Comparison of ENCODE assay signal across 8 cellular contexts in genomic region chr1:114758251-114758832, GRCh38. TPM values are rescaled to one million over a fixed set of nuclear protein-coding genes. Genes with fewer than 3 reads are reported as not detected.
DNase-seq lines count a peak whose midpoint lies in the region; TF ChIP-seq lines count a peak whose summit lies in the region.

No MANE protein-coding gene starts in this region.

- no peaks in the 10 kb centered on the region for H3K27me3 ChIP-seq in thyroid gland

- no peaks in the 10 kb centered on the region for H3K36me3 ChIP-seq in thyroid gland

- H3K4me1 ChIP-seq in thyroid gland, result peaks cover 18 to 43% of the 10 kb centered on the region in 2 donors

- intact Hi-C loops in activated T-helper 2 cell treated with anti-CD3 and anti-CD28 coated beads, Interferon-gamma antibody, Interleukin-2, Interleukin-4, amounts not matched to agents 10 μg/mL and 5 μg/mL and 100 μg/mL, durations not matched to agents 14 hours and 24 hours and 36 hours (cut with micrococcal nuclease), result loop anchor here (1.0 to 2.0 kb wide), 2 partner anchors 22 to 828 kb away; partner anchors contain the start of gene SIKE1
- intact Hi-C loops in thyroid gland (cut with DNase I), result loop anchor here (5.0 kb wide), 1 partner anchor 176 kb away; the partner anchor contains the start of gene BCAS2

- peaks cover 50% of the 10 kb centered on the region for H3K4me1 Mint-ChIP-seq in activated T-helper 2 cell treated with anti-CD3 and anti-CD28 coated beads, Interferon-gamma antibody, Interleukin-2, Interleukin-4, amounts not matched to agents 10 μg/mL and 5 μg/mL and 100 μg/mL, durations not matched to agents 14 hours and 24 hours and 36 hours (ENCODE audit: low read depth)

- TF ChIP-seq POLR2A in thyroid gland (IDR thresholded peaks at IDR 0.05), result no peak

- peak overlapping the region; percentile 97 to 100 (median 98) for H3K27ac ChIP-seq in thyroid gland

- TF ChIP-seq CTCF in HFF-Myc (IDR thresholded peaks at IDR 0.05; ENCODE audit: low read depth, low read length, missing control alignments) (no peak), thyroid gland (IDR thresholded peaks at IDR 0.05) (no peak)

- DNase-seq in AG20443 (ENCODE audit: low spot score) (peak; percentile 19), HFF-Myc (ENCODE audit: extremely low read depth, low read depth) (peak; percentile 6), kidney tubule cell (ENCODE audit: low spot score) (peak; percentile 63), thyroid gland (no peak), T-helper 9 cell (no peak)
- no peak for DNase-seq in activated T-helper 2 cell treated with anti-CD3 and anti-CD28 coated beads, Interferon-gamma antibody, Interleukin-2, Interleukin-4, amounts not matched to agents 10 μg/mL and 5 μg/mL and 100 μg/mL, durations not matched to agents 14 hours and 24 hours and 36 hours (ENCODE audit: low spot score)
- DNase-seq in stimulated activated CD4-positive, alpha-beta T cell treated with anti-CD3 and anti-CD28 coated beads, Interleukin-15, amount 100 ng/mL, for 24 hours, result no peak
- DNase-seq in activated CD8-positive, alpha-beta memory T cell treated with anti-CD3 and anti-CD28 coated beads, Interleukin-2, amount 50 U/mL, for 4 hours, result no peak

- H3K27me3 Mint-ChIP-seq in activated T-helper 2 cell treated with anti-CD3 and anti-CD28 coated beads, Interferon-gamma antibody, Interleukin-2, Interleukin-4, amounts not matched to agents 10 μg/mL and 5 μg/mL and 100 μg/mL, durations not matched to agents 14 hours and 24 hours and 36 hours (ENCODE audit: low read depth), result no peaks in the 10 kb centered on the region

- H3K4me3 ChIP-seq in HFF-Myc (replicated peaks; ENCODE audit: low read depth, low read length), result peak overlapping the region; percentile 98
- peak overlapping the region in 2 of 3 donors; percentile 5 to 68 for H3K4me3 ChIP-seq in thyroid gland (replicated peaks in 1 of 3)

- peaks cover 8% of the 10 kb centered on the region for H3K9me3 Mint-ChIP-seq in activated T-helper 2 cell treated with anti-CD3 and anti-CD28 coated beads, Interferon-gamma antibody, Interleukin-2, Interleukin-4, amounts not matched to agents 10 μg/mL and 5 μg/mL and 100 μg/mL, durations not matched to agents 14 hours and 24 hours and 36 hours

- WGBS in thyroid gland, 2 donors, result 40 to 43% methylated on average over 6 of the region's 6 CpGs

- peaks cover 44% of the 10 kb centered on the region for H3K36me3 Mint-ChIP-seq in activated T-helper 2 cell treated with anti-CD3 and anti-CD28 coated beads, Interferon-gamma antibody, Interleukin-2, Interleukin-4, amounts not matched to agents 10 μg/mL and 5 μg/mL and 100 μg/mL, durations not matched to agents 14 hours and 24 hours and 36 hours (ENCODE audit: low read depth)

- peak overlapping the region; percentile 99 for H3K27ac Mint-ChIP-seq in activated T-helper 2 cell treated with anti-CD3 and anti-CD28 coated beads, Interferon-gamma antibody, Interleukin-2, Interleukin-4, amounts not matched to agents 10 μg/mL and 5 μg/mL and 100 μg/mL, durations not matched to agents 14 hours and 24 hours and 36 hours

- H3K4me3 Mint-ChIP-seq in activated T-helper 2 cell treated with anti-CD3 and anti-CD28 coated beads, Interferon-gamma antibody, Interleukin-2, Interleukin-4, amounts not matched to agents 10 μg/mL and 5 μg/mL and 100 μg/mL, durations not matched to agents 14 hours and 24 hours and 36 hours (ENCODE audit: low read depth), result peak overlapping the region; percentile 97

- no peaks in the 10 kb centered on the region for H3K9me3 ChIP-seq in thyroid gland

RNA-seq across cellular contexts. Expression of gene CSDE1, which starts 0.6 kb away (rescaled TPM):
- 411 and 414 TPM in 2 replicates for total RNA-seq in activated T-helper 2 cell treated with anti-CD3 and anti-CD28 coated beads, Interferon-gamma antibody, Interleukin-2, Interleukin-4, amounts not matched to agents 10 μg/mL and 5 μg/mL and 100 μg/mL, durations not matched to agents 14 hours and 24 hours and 36 hours
- 1,000 to 10,000 TPM in 1 of 4 donors, 100 to 1,000 TPM in 3; 548 to 1,437 (median 734) TPM for total RNA-seq in thyroid gland

RNA-seq across cellular contexts. Expression of gene SIKE1, which starts 22.1 kb away (rescaled TPM):
- 57.6 and 64.2 TPM in 2 replicates for total RNA-seq in activated T-helper 2 cell treated with anti-CD3 and anti-CD28 coated beads, Interferon-gamma antibody, Interleukin-2, Interleukin-4, amounts not matched to agents 10 μg/mL and 5 μg/mL and 100 μg/mL, durations not matched to agents 14 hours and 24 hours and 36 hours
- total RNA-seq in thyroid gland, result 10 to 100 TPM; 24.2 to 41.8 (median 37.4) TPM

RNA-seq across cellular contexts. Expression of gene NRAS, which starts 41.8 kb away (rescaled TPM):
- total RNA-seq in activated T-helper 2 cell treated with anti-CD3 and anti-CD28 coated beads, Interferon-gamma antibody, Interleukin-2, Interleukin-4, amounts not matched to agents 10 μg/mL and 5 μg/mL and 100 μg/mL, durations not matched to agents 14 hours and 24 hours and 36 hours, result 63.3 and 64.5 TPM in 2 replicates
- total RNA-seq in thyroid gland, result 10 to 100 TPM; 27.6 to 39.0 (median 31.0) TPM

Comparison
In these comparisons a context has a peak if more than half of its experiments do, and no peak if none do; other contexts are left out.
1. DNase-seq: peak in AG20443 (single experiment), HFF-Myc (single experiment) and kidney tubule cell (single experiment); none in activated T-helper 2 cell treated with anti-CD3 and anti-CD28 coated beads, Interferon-gamma antibody, Interleukin-2, Interleukin-4, amounts not matched to agents 10 μg/mL and 5 μg/mL and 100 μg/mL, durations not matched to agents 14 hours and 24 hours and 36 hours (single experiment), thyroid gland (0 of 2), T-helper 9 cell (single experiment), stimulated activated CD4-positive, alpha-beta T cell treated with anti-CD3 and anti-CD28 coated beads, Interleukin-15, amount 100 ng/mL, for 24 hours (single experiment) and activated CD8-positive, alpha-beta memory T cell treated with anti-CD3 and anti-CD28 coated beads, Interleukin-2, amount 50 U/mL, for 4 hours (single experiment).